33 cellular contexts compared by ENCODE assay signal in the genomic region with DNA sequence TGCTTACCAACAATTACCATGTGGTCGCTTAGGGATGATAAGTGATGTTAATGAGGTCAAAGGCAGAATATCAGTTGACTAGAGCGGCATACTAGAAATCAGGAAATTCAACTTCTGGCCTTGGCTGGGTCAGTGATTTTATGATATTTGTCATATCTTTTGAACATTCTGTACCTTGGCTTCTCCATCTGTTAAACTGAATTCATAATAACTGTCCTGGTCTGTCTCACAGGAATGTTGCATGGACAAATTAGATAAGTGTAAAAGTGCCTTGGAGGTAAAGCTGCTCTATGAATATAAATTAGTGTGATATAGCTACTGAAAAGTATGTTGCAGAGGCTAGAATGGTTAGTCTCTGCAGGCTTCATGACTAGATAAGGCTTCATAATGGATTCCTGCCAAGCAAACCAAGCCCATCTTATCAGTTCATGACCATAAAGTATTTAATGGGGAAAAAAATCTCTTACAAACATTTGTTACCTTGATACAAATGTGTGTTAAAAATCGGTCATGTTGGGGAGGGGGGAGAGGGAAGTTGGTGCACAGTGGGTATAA.
DNase-seq lines count a peak whose midpoint lies in the region; ATAC-seq, FAIRE-seq and TF ChIP-seq lines count a peak whose summit lies in the region.
"Had no signal": no experiment of that assay in that cellular context is flagged by ENCODE, and none has a peak within 500 bp of the region (broad histone marks: within the 10 kb centered on the region; RNA-seq: fewer than 3 reads in every experiment).

No MANE protein-coding gene starts in this region.

- H3K4me1 Mint-ChIP-seq in astrocyte (ENCODE audit: low read depth, unreplicated experiment) (peaks cover 9% of the 10 kb centered on the region), mesothelial cell of epicardium (peaks cover 57% of the 10 kb centered on the region)
- H3K4me1 Mint-ChIP-seq: activated naive CD8-positive, alpha-beta T cell treated with anti-CD3 and anti-CD28 coated beads, Interleukin-2, amount 10 ng/mL, durations not matched to agents 7 days and 5 days; B cell; neural crest cell; stimulated activated memory B cell treated with anti-CD40 and anti-IgM and Interleukin-4, amounts not matched to agents 10 μg/mL and 1 μg/mL and 100 μg/mL, for 72 hours had no signal

- H3K27me3 Mint-ChIP-seq in astrocyte (ENCODE audit: low read depth, unreplicated experiment) (no peaks in the 10 kb centered on the region), mesothelial cell of epicardium (ENCODE audit: low read depth) (no peaks in the 10 kb centered on the region)
- H3K27me3 Mint-ChIP-seq: activated naive CD8-positive, alpha-beta T cell treated with anti-CD3 and anti-CD28 coated beads, Interleukin-2, amount 10 ng/mL, durations not matched to agents 7 days and 5 days; B cell; stimulated activated memory B cell treated with anti-CD40 and anti-IgM and Interleukin-4, amounts not matched to agents 10 μg/mL and 1 μg/mL and 100 μg/mL, for 72 hours; T-helper 17 cell had no signal

- peak overlapping the region; percentile 70 for H3K27ac ChIP-seq in 22Rv1
- H3K27ac ChIP-seq in astrocyte (ENCODE audit: low read depth, low read length) = no peak overlapping the region
- H3K27ac ChIP-seq in gastroesophageal sphincter = no peak overlapping the region
- H3K27ac ChIP-seq: KMS-11, lower lobe of right lung, suprapubic skin had no signal

- 78 to 100% methylated on average over 1 to 3 of the region's 3 CpGs for WGBS in gastroesophageal sphincter (ENCODE audit: low coverage in 1 of 2), 2 donors

- in situ Hi-C loops in ACHN (cut with HindIII; ENCODE audit: low pct_ligation_motif_present, low pct_unique_long_range_greater_than_20kb, low sequenced_read_pairs) = no loop called here

- peaks cover 14% of the 10 kb centered on the region for H3K36me3 Mint-ChIP-seq in astrocyte (ENCODE audit: low read depth, unreplicated experiment)
- H3K36me3 Mint-ChIP-seq in mesothelial cell of epicardium = peaks cover 9% of the 10 kb centered on the region
- H3K36me3 Mint-ChIP-seq: activated naive CD8-positive, alpha-beta T cell treated with anti-CD3 and anti-CD28 coated beads, Interleukin-2, amount 10 ng/mL, durations not matched to agents 7 days and 5 days had no signal

- no peak overlapping the region for H3K4me3 Mint-ChIP-seq in astrocyte (ENCODE audit: unreplicated experiment)
- H3K4me3 Mint-ChIP-seq in mesothelial cell of epicardium = no peak overlapping the region
- H3K4me3 Mint-ChIP-seq: activated naive CD8-positive, alpha-beta T cell treated with anti-CD3 and anti-CD28 coated beads, Interleukin-2, amount 10 ng/mL, durations not matched to agents 7 days and 5 days; B cell; neural crest cell; stimulated activated memory B cell treated with anti-CD40 and anti-IgM and Interleukin-4, amounts not matched to agents 10 μg/mL and 1 μg/mL and 100 μg/mL, for 72 hours; T-helper 17 cell had no signal

- H3K4me1 ChIP-seq in astrocyte (ENCODE audit: insufficient read depth, low read length) (no peaks in the 10 kb centered on the region), gastroesophageal sphincter (peaks cover 0 to 37% (median 0%) of the 10 kb centered on the region in 3 donors)
- H3K4me1 ChIP-seq: HAP-1, lower lobe of right lung, suprapubic skin had no signal

- H3K27me3 ChIP-seq in astrocyte (ENCODE audit: insufficient read depth, low read length) (no peaks in the 10 kb centered on the region), gastroesophageal sphincter (no peaks in the 10 kb centered on the region)
- H3K27me3 ChIP-seq: dorsolateral prefrontal cortex, right lobe of liver, suprapubic skin had no signal

- H3K9me3 Mint-ChIP-seq in astrocyte (ENCODE audit: unreplicated experiment) (no peaks in the 10 kb centered on the region), mesothelial cell of epicardium (no peaks in the 10 kb centered on the region)
- H3K9me3 Mint-ChIP-seq: activated naive CD8-positive, alpha-beta T cell treated with anti-CD3 and anti-CD28 coated beads, Interleukin-2, amount 10 ng/mL, durations not matched to agents 7 days and 5 days; neural crest cell; stimulated activated memory B cell treated with anti-CD40 and anti-IgM and Interleukin-4, amounts not matched to agents 10 μg/mL and 1 μg/mL and 100 μg/mL, for 72 hours had no signal

- TF ChIP-seq EP300 in gastroesophageal sphincter (IDR thresholded peaks at IDR 0.05) = no peak

- no peak for TF ChIP-seq POLR2A in gastroesophageal sphincter (IDR thresholded peaks at IDR 0.05)

- H3K9ac ChIP-seq in astrocyte (ENCODE audit: low read length) = no peak overlapping the region
- H3K9ac ChIP-seq: KMS-11 had no signal

- no peak overlapping the region for H3K4me2 ChIP-seq in astrocyte (ENCODE audit: low read length)
- H3K4me2 ChIP-seq: KMS-11 had no signal

- H2AFZ ChIP-seq in astrocyte (ENCODE audit: low read depth, low read length) = no peak overlapping the region

- peaks cover 8% of the 10 kb centered on the region for H4K20me1 ChIP-seq in astrocyte (ENCODE audit: insufficient read depth, low read length)

- ATAC-seq in gastroesophageal sphincter = no peak
- ATAC-seq in HG03097 (IDR thresholded peaks at IDR 0.05; ENCODE audit: low FRiP score, unreplicated experiment) = no peak
- ATAC-seq: lower lobe of right lung; right lobe of liver; stimulated activated memory B cell treated with anti-CD40 and anti-IgM and Interleukin-4, amounts not matched to agents 10 μg/mL and 1 μg/mL and 100 μg/mL, for 72 hours; T-helper 17 cell had no signal

- H3K36me3 ChIP-seq in astrocyte (ENCODE audit: insufficient read depth, low read length) = peaks cover 36% of the 10 kb centered on the region
- H3K36me3 ChIP-seq in gastroesophageal sphincter = peaks cover 0 to 26% of the 10 kb centered on the region in 2 donors
- H3K36me3 ChIP-seq: HAP-1 had no signal

- peak; percentile 70 for DNase-seq in NCI-H226
- peak; percentile 18 for DNase-seq in astrocyte (ENCODE audit: low read depth)
- DNase-seq in mesothelial cell of epicardium (ENCODE audit: low spot score in 2 of 2, unreplicated experiment in 2 of 2) = no peak
- DNase-seq in ACHN = no peak
- DNase-seq in SIG-M5 (lab: John Stamatoyannopoulos, UW) = no peak
- DNase-seq: activated CD4-positive, alpha-beta T cell treated with anti-CD3 and anti-CD28 coated beads for 4 hours; activated gamma-delta T cell; activated naive CD8-positive, alpha-beta T cell treated with anti-CD3 and anti-CD28 coated beads, Interleukin-2, amount 10 ng/mL, durations not matched to agents 7 days and 5 days; activated T-cell treated with anti-CD3 and anti-CD28 coated beads for 4 hours; DMS79; dorsolateral prefrontal cortex; GDM1; kidney; lower lobe of right lung; NCI-H1436; NCI-H2107; NCI-H446; NCI-H774; right lobe of liver; RPMI8226; stimulated activated CD4-positive, alpha-beta T cell treated with anti-CD3 and anti-CD28 coated beads, Interleukin-12 subunit alpha, Interleukin-12 subunit beta, amount 100 ng/mL, for 4 hours; stimulated activated CD4-positive, alpha-beta T cell treated with anti-CD3 and anti-CD28 coated beads, Interleukin-4, amount 100 ng/mL, for 4 hours; T-helper 17 cell had no signal

- H3K79me2 ChIP-seq in astrocyte (ENCODE audit: insufficient read depth, low read length) = peaks cover 2% of the 10 kb centered on the region

- H3K27ac Mint-ChIP-seq in astrocyte (ENCODE audit: unreplicated experiment) (no peak overlapping the region), mesothelial cell of epicardium (peak overlapping the region; percentile 74)
- H3K27ac Mint-ChIP-seq: activated naive CD8-positive, alpha-beta T cell treated with anti-CD3 and anti-CD28 coated beads, Interleukin-2, amount 10 ng/mL, durations not matched to agents 7 days and 5 days; B cell; stimulated activated memory B cell treated with anti-CD40 and anti-IgM and Interleukin-4, amounts not matched to agents 10 μg/mL and 1 μg/mL and 100 μg/mL, for 72 hours; T-helper 17 cell had no signal

- FAIRE-seq in astrocyte (lab: Jason Lieb, UNC) = no peak
- FAIRE-seq: A204.1, kidney had no signal

- H3K9me3 ChIP-seq in astrocyte (ENCODE audit: insufficient read depth, low read depth, low read length) = no peaks in the 10 kb centered on the region
- no peaks in the 10 kb centered on the region for H3K9me3 ChIP-seq in gastroesophageal sphincter
- H3K9me3 ChIP-seq: HAP-1, lower lobe of right lung, right lobe of liver, suprapubic skin had no signal

- no peak for TF ChIP-seq CTCF in 22Rv1 (IDR thresholded peaks at IDR 0.05)
- no peak for TF ChIP-seq CTCF in astrocyte (IDR thresholded peaks at IDR 0.05; ENCODE audit: insufficient read depth, low read depth, low read length)
- no peak for TF ChIP-seq CTCF in mesothelial cell of epicardium (IDR thresholded peaks at IDR 0.05; ENCODE audit: unreplicated experiment)
- no peak for TF ChIP-seq CTCF in gastroesophageal sphincter (IDR thresholded peaks at IDR 0.05)

- no peak overlapping the region for H3K4me3 ChIP-seq in astrocyte (ENCODE audit: insufficient read depth, low read depth, low read length)
- H3K4me3 ChIP-seq in gastroesophageal sphincter = no peak overlapping the region
- H3K4me3 ChIP-seq: dorsolateral prefrontal cortex, HAP-1, lower lobe of right lung, right lobe of liver, suprapubic skin had no signal

Comparison
In these comparisons a context has a peak if more than half of its experiments do, and no peak if none do; other contexts are left out.
1. DNase-seq: peak in NCI-H226 (single experiment) and astrocyte (single experiment); none in mesothelial cell of epicardium (0 of 2), ACHN (single experiment) and SIG-M5 (single experiment).